10 cellular contexts compared by ENCODE assay signal in genomic region chr4:186554485-186554884, GRCh38. TPM values are rescaled to one million over a fixed set of nuclear protein-coding genes. Genes with fewer than 3 reads are reported as not detected.
A peak's percentile ranks its signal among the peaks of the same experiment; 100 is the strongest.
DNase-seq lines count a peak whose midpoint lies in the region; ATAC-seq, FAIRE-seq and TF ChIP-seq lines count a peak whose summit lies in the region.
"Had no signal": no experiment of that assay in that cellular context is flagged by ENCODE, and none has a peak within 500 bp of the region (broad histone marks: within the 10 kb centered on the region; RNA-seq: fewer than 3 reads in every experiment).

No MANE protein-coding gene starts in this region.

- peak overlapping the region; percentile 77 for H3K4me2 ChIP-seq in HepG2 (ENCODE audit: low read depth, low read length)

- H4K20me1 ChIP-seq in HepG2 (ENCODE audit: insufficient read depth, low read length), result no peaks in the 10 kb centered on the region

- TF ChIP-seq EP300 in HepG2 (IDR thresholded peaks at IDR 0.05; ENCODE audit: low read depth in 2 of 2, low read length in 2 of 2) (no peak), HepG2 (CRISPR knock-in tag; IDR thresholded peaks at IDR 0.05; ENCODE audit: borderline replicate concordance) (no peak)

- no peak for TF ChIP-seq RAD21 in HepG2 (CRISPR knock-in tag; IDR thresholded peaks at IDR 0.05)

- CTCF ChIA-PET in HepG2 (lab: Yijun Ruan, JAX; ENCODE audit: low intra/inter-chr PET ratio, low total read pairs), result no interaction called here

- DNase-seq in left ventricle myocardium inferior (no peak), left ventricle myocardium superior (no peak), brain microvascular endothelial cell (peak; percentile 16), HepG2 (ENCODE audit: low spot score) (peak; percentile 14), heart right ventricle (no peak)
- DNase-seq: NCI-H524 treated with DMSO at 0.1 percent for 48 hours had no signal

- H3K9me3 ChIP-seq in left ventricle myocardium inferior (replicated peaks) (no peaks in the 10 kb centered on the region), HepG2 (ENCODE audit: low read length) (no peaks in the 10 kb centered on the region), heart right ventricle (peaks cover 0 to under 1% (median 0%) of the 10 kb centered on the region in 11 donors)

- WGBS in HepG2 (ENCODE audit: low lambda C conversion rate), result 0% methylated on average over 12 of the region's 13 CpGs
- WGBS in heart right ventricle, 2 donors, result 6% methylated on average over 13 of the region's 13 CpGs

- no peak for TF ChIP-seq CTCF in left ventricle myocardium inferior (IDR thresholded peaks at IDR 0.05; ENCODE audit: borderline replicate concordance)
- TF ChIP-seq CTCF in brain microvascular endothelial cell (IDR thresholded peaks at IDR 0.05; ENCODE audit: low read depth, low read length, missing control alignments), result peak; percentile 54
- TF ChIP-seq CTCF in HepG2 (CRISPR knock-in tag; IDR thresholded peaks at IDR 0.05), result peak; percentile 27
- no peak for TF ChIP-seq CTCF in heart right ventricle (IDR thresholded peaks at IDR 0.05)

- H3K4me1 ChIP-seq in left ventricle myocardium inferior (peaks cover 11% of the 10 kb centered on the region), HepG2 (ENCODE audit: insufficient read depth, low read length) (peaks cover 8% of the 10 kb centered on the region), heart right ventricle (peaks cover 0 to 11% (median 4%) of the 10 kb centered on the region in 9 donors)

- H3K4me3 ChIP-seq in left ventricle myocardium inferior (peak overlapping the region; percentile 56), brain microvascular endothelial cell (ENCODE audit: low read depth, low read length) (peak overlapping the region; percentile 54), HepG2 (replicated peaks in 1 of 3; ENCODE audit: insufficient read depth in 1 of 3, low read depth in 2 of 3, low read length in 3 of 3) (peak overlapping the region; percentile 36 to 62 (median 48); a peak in 3 of 6 replicates), heart right ventricle (peak overlapping the region in 5 of 10 donors; percentile 31 to 43 (median 34))

- in situ Hi-C loops in brain microvascular endothelial cell (cut with HindIII; ENCODE audit: low pct_ligation_motif_present, low sequenced_read_pairs) (no loop called here), HepG2 (cut with HindIII; ENCODE audit: extremely low pct_ligation_motif_present, low pct_unique_long_range_greater_than_20kb) (no loop called here)

- H2AFZ ChIP-seq in HepG2 (ENCODE audit: low read length), result no peak overlapping the region

- H3K27ac ChIP-seq in left ventricle myocardium inferior (replicated peaks), result no peak overlapping the region
- no peak overlapping the region for H3K27ac ChIP-seq in brain microvascular endothelial cell
- H3K27ac ChIP-seq in HepG2 (ENCODE audit: extremely low read length, insufficient read depth, low read length), result no peak overlapping the region
- no peak overlapping the region for H3K27ac ChIP-seq in heart right ventricle

- no peaks in the 10 kb centered on the region for H3K79me2 ChIP-seq in HepG2 (ENCODE audit: insufficient read depth, low read length)

- intact Hi-C loops in left ventricle myocardium inferior (cut with micrococcal nuclease) (no loop called here), left ventricle myocardium superior (cut with micrococcal nuclease) (no loop called here), HepG2 (cut with micrococcal nuclease; ENCODE audit: unreplicated experiment) (loop anchor here (1.0 kb wide), 1 partner anchor 257 kb away; no protein-coding TSS in a partner anchor), heart right ventricle (cut with DNase I) (no loop called here)

- no peak overlapping the region for H3K9ac ChIP-seq in HepG2 (ENCODE audit: insufficient read depth, low read depth, low read length)

- no peak for ATAC-seq in left ventricle myocardium superior
- ATAC-seq in HepG2, result peak; percentile 83
- ATAC-seq in GM21717 (IDR thresholded peaks at IDR 0.05; ENCODE audit: unreplicated experiment), result no peak
- ATAC-seq in GM18868 (IDR thresholded peaks at IDR 0.05; ENCODE audit: unreplicated experiment), result no peak
- ATAC-seq in heart right ventricle, result no peak
- no peak for ATAC-seq in GM19463 (IDR thresholded peaks at IDR 0.05; ENCODE audit: unreplicated experiment)

- BruUV-seq in HepG2 (replicated peaks; lab: Mats Ljungman, UMichigan), result no TSS peak

- no peak for FAIRE-seq in HepG2 (lab: Jason Lieb, UNC)

- H3K27me3 ChIP-seq in left ventricle myocardium inferior (ENCODE audit: low read depth) (peaks cover 82% of the 10 kb centered on the region), brain microvascular endothelial cell (replicated peaks) (peaks cover 4% of the 10 kb centered on the region), HepG2 (ENCODE audit: control insufficient read depth in 1 of 2, insufficient read depth in 2 of 2, low read length in 2 of 2) (peaks cover 1 to 34% of the 10 kb centered on the region in 2 experiments; a peak in 3 of 5 replicates), heart right ventricle (peaks cover 6 to 74% (median 63%) of the 10 kb centered on the region in 7 donors)

- H3K36me3 ChIP-seq in left ventricle myocardium inferior (no peaks in the 10 kb centered on the region), brain microvascular endothelial cell (replicated peaks) (no peaks in the 10 kb centered on the region), HepG2 (replicated peaks in 1 of 2; ENCODE audit: control insufficient read depth in 1 of 2, insufficient read depth in 2 of 2, low read length in 2 of 2) (no peaks in the 10 kb centered on the region), heart right ventricle (no peaks in the 10 kb centered on the region)

- TF ChIP-seq POLR2A in HepG2 (IDR thresholded peaks at IDR 0.05; ENCODE audit: insufficient read depth in 1 of 2, low read depth in 2 of 2, low read length in 2 of 2), result no peak

- POLR2A ChIA-PET in HepG2 (lab: Yijun Ruan, JAX), result no interaction called here

TF ChIP-seq in HepG2, 621 proteins besides CTCF, POLR2A, EP300 and RAD21 (continues in another document):
- TF ChIP-seq SNAI1 (CRISPR knock-in tag; IDR thresholded peaks at IDR 0.05; ENCODE audit: borderline replicate concordance) (no peak), MLX (CRISPR knock-in tag; IDR thresholded peaks at IDR 0.05) (no peak), FOXO1 (CRISPR knock-in tag; IDR thresholded peaks at IDR 0.05) (peak; percentile 21; the same call in 1 of the 2 replicates), PHF21A (CRISPR knock-in tag; IDR thresholded peaks at IDR 0.05) (no peak), ZNF562 (CRISPR knock-in tag; IDR thresholded peaks at IDR 0.05; ENCODE audit: borderline replicate concordance) (no peak), ZNF816 (CRISPR knock-in tag; IDR thresholded peaks at IDR 0.05; ENCODE audit: borderline replicate concordance) (no peak), TERF1 (CRISPR knock-in tag; IDR thresholded peaks at IDR 0.05) (no peak), GABPA (IDR thresholded peaks at IDR 0.05; ENCODE audit: low read depth, low read length) (no peak), GABPA (CRISPR knock-in tag; IDR thresholded peaks at IDR 0.05; ENCODE audit: low read depth) (peak; percentile 29; the same call in 1 of the 2 replicates), ZNF460 (CRISPR knock-in tag; IDR thresholded peaks at IDR 0.05; ENCODE audit: borderline replicate concordance) (no peak), MXD4 (CRISPR knock-in tag; IDR thresholded peaks at IDR 0.05) (no peak), GATAD1 (CRISPR knock-in tag; IDR thresholded peaks at IDR 0.05) (no peak), FOXA3 (CRISPR knock-in tag; IDR thresholded peaks at IDR 0.05) (0 out of 2 replicates have a peak, but pooled peaks have one; percentile 27)

RNA-seq across cellular contexts. Expression of gene MTNR1A, which starts 0.9 kb away (rescaled TPM):
- total RNA-seq in left ventricle myocardium inferior (not detected), left ventricle myocardium superior (not detected), HepG2 (2016; rRNA removed; fragmentation: Illumina TruSeq; extraction: Trizol) (not detected in 2 replicates), heart right ventricle (not detected)
- total RNA-seq in HepG2 (2016; cell fraction: cytosol; rRNA removed; fragmentation: Illumina TruSeq; extraction: Trizol; ENCODE audit: low read depth), result not detected in 2 replicates
- not detected in 2 replicates for total RNA-seq in HepG2 (2016; cell fraction: insoluble cytoplasmic fraction; rRNA removed; fragmentation: Illumina TruSeq; extraction: Trizol)
- total RNA-seq in HepG2 (2016; cell fraction: membrane; rRNA removed; fragmentation: Illumina TruSeq; extraction: Trizol), result not detected in 2 replicates
- total RNA-seq in HepG2 (2016; cell fraction: nucleus; rRNA removed; fragmentation: Illumina TruSeq; extraction: Trizol), result not detected in 2 replicates
- polyA plus RNA-seq in HepG2 (2011; rRNA removed) (0.08 TPM in 1 of 2 replicates, not detected in the other), heart right ventricle (not detected)
- not detected in 2 replicates for polyA plus RNA-seq in HepG2 (2011; cell fraction: cytosol; rRNA removed)
- polyA plus RNA-seq in HepG2 (2011; cell fraction: nucleus; rRNA removed), result not detected in 2 replicates
- polyA plus RNA-seq in HepG2 (2012), result not detected in 2 replicates
- not detected in 2 replicates for polyA plus RNA-seq in HepG2 (2016; cell fraction: cytosol; fragmentation: Illumina TruSeq; extraction: Trizol; ENCODE audit: low read depth)
- polyA plus RNA-seq in HepG2 (2016; cell fraction: insoluble cytoplasmic fraction; fragmentation: Illumina TruSeq; extraction: Trizol; ENCODE audit: low read depth), result not detected in 2 replicates
- polyA plus RNA-seq in HepG2 (2016; cell fraction: membrane; fragmentation: Illumina TruSeq; extraction: Trizol; ENCODE audit: low read depth), result not detected in 2 replicates
- polyA plus RNA-seq in HepG2 (2016; cell fraction: nucleus; fragmentation: Illumina TruSeq; extraction: Trizol; ENCODE audit: insufficient read depth, low read depth), result not detected in 2 replicates
- 0.40 TPM in 1 of 2 replicates, not detected in the other for polyA minus RNA-seq in HepG2 (2011; rRNA and poly(A)+ RNA removed; ENCODE audit: low replicate concordance)
- polyA minus RNA-seq in HepG2 (2011; cell fraction: cytosol; rRNA and poly(A)+ RNA removed), result not detected in 2 replicates
- polyA minus RNA-seq in HepG2 (2011; cell fraction: nucleus; rRNA and poly(A)+ RNA removed), result not detected in 2 replicates
- total RNA-seq: liver had no signal
- polyA plus RNA-seq: liver had no signal

Comparison
In these comparisons a context has a peak if more than half of its experiments do, and no peak if none do; other contexts are left out.
1. DNase-seq: peak in brain microvascular endothelial cell (single experiment) and HepG2 (single experiment); none in left ventricle myocardium inferior (single experiment), left ventricle myocardium superior (single experiment) and heart right ventricle (0 of 2).
2. CTCF ChIP-seq: peak in brain microvascular endothelial cell (single experiment) and HepG2 (single experiment); none in left ventricle myocardium inferior (single experiment) and heart right ventricle (0 of 9).